1 cellular context compared by ENCODE assay signal in genomic region chr1:51729156-51729823, GRCh38.
TF ChIP-seq lines count a peak whose summit lies in the region.

No MANE protein-coding gene starts in this region.

TF ChIP-seq in IMR-90, 13 proteins besides CTCF, POLR2A, EP300 and RAD21 (continued from another document):
- no peak for TF ChIP-seq ELK1 (IDR thresholded peaks at IDR 0.05; ENCODE audit: borderline replicate concordance, low read depth, low read length)
